In genomic region chr15:66252411-66253295, GRCh38 we compare ENCODE assay signal across 1 cellular context.
TF ChIP-seq lines count a peak whose summit lies in the region.

No MANE protein-coding gene starts in this region.

TF ChIP-seq in GM23338, 12 proteins besides CTCF, POLR2A, EP300 and RAD21:
- TF ChIP-seq ZNF462 (CRISPR knock-in tag; IDR thresholded peaks at IDR 0.05) (no peak), ZNF114 (CRISPR knock-in tag; IDR thresholded peaks at IDR 0.05) (no peak), EZH2 (IDR thresholded peaks at IDR 0.05; ENCODE audit: low read depth, unreplicated experiment) (peak; percentile 90), EZH2phosphoT487 (IDR thresholded peaks at IDR 0.05; ENCODE audit: unreplicated experiment) (peak; percentile 61)
